40 cellular contexts compared by ENCODE assay signal in genomic region chr1:204186597-204186996, GRCh38. TPM values are rescaled to one million over a fixed set of nuclear protein-coding genes. Genes with fewer than 3 reads are reported as not detected.
"Had no signal": no experiment of that assay in that cellular context is flagged by ENCODE, and none has a peak within 500 bp of the region (broad histone marks: within the 10 kb centered on the region; RNA-seq: fewer than 3 reads in every experiment).

No MANE protein-coding gene starts in this region.

- FAIRE-seq: astrocyte, TTC549 had no signal

- H3K9me3 ChIP-seq: adrenal gland, body of pancreas, breast epithelium had no signal

- H3K36me3 ChIP-seq: adrenal gland, brain microvascular endothelial cell, breast epithelium had no signal

- ATAC-seq: activated CD4-positive, alpha-beta T cell treated with anti-CD3 and anti-CD28 coated beads for 36 hours; activated CD4-positive, CD25-positive, alpha-beta regulatory T cell treated with anti-CD3 and anti-CD28 coated beads, Interleukin-2, amount 50 U/mL, for 24 hours; activated CD8-positive, alpha-beta memory T cell treated with anti-CD3 and anti-CD28 coated beads, Interleukin-2, amount 10 ng/mL, durations not matched to agents 7 days and 5 days; activated CD8-positive, alpha-beta T cell treated with anti-CD3 and anti-CD28 coated beads, Interleukin-2, amount 10 ng/mL, durations not matched to agents 7 days and 5 days; activated naive CD4-positive, alpha-beta T cell treated with anti-CD3 and anti-CD28 coated beads, Interleukin-2, amount 50 U/mL, for 72 hours; activated T-cell treated with anti-CD3 and anti-CD28 coated beads, Interleukin-2, amount 50 U/mL, for 4 hours; activated T-cell treated with anti-CD3 and anti-CD28 coated beads, Interleukin-2, amount 50 U/mL, for 72 hours; activated T-helper 17 cell treated with anti-CD3 and anti-CD28 coated beads, Interleukin-2, amount 50 U/mL, for 72 hours; body of pancreas; WTC11 had no signal

- H3K4me1 ChIP-seq: adrenal gland, body of pancreas, breast epithelium had no signal

- H3K27me3 ChIP-seq: body of pancreas, breast epithelium had no signal

- H3K4me3 ChIP-seq: adrenal gland, body of pancreas, breast epithelium had no signal

- H3K27ac ChIP-seq: adrenal gland, body of pancreas, brain microvascular endothelial cell, breast epithelium, VCaP had no signal

- DNase-seq: activated CD4-positive, alpha-beta memory T cell treated with anti-CD3 and anti-CD28 coated beads, Interleukin-2, amount 10 ng/mL, durations not matched to agents 7 days and 5 days; activated CD4-positive, alpha-beta T cell treated with anti-CD3 and anti-CD28 coated beads for 1 hour; activated CD4-positive, alpha-beta T cell treated with anti-CD3 and anti-CD28 coated beads for 36 hours; activated CD4-positive, alpha-beta T cell treated with anti-CD3 and anti-CD28 coated beads for 48 hours; activated CD4-positive, alpha-beta T cell treated with anti-CD3 and anti-CD28 coated beads, Interleukin-2, amount 10 ng/mL, durations not matched to agents 7 days and 5 days; activated CD4-positive, alpha-beta T cell treated with anti-CD3 and anti-CD28 coated beads, Interleukin-2, amount 50 U/mL, for 48 hours; activated CD4-positive, CD25-positive, alpha-beta regulatory T cell; activated CD8-positive, alpha-beta memory T cell treated with anti-CD3 and anti-CD28 coated beads for 24 hours; activated CD8-positive, alpha-beta memory T cell treated with anti-CD3 and anti-CD28 coated beads, Interleukin-2, amount 10 ng/mL, durations not matched to agents 7 days and 5 days; activated CD8-positive, alpha-beta T cell treated with anti-CD3 and anti-CD28 coated beads, Interleukin-2, amount 10 ng/mL, durations not matched to agents 7 days and 5 days; activated effector memory CD4-positive, alpha-beta T cell treated with anti-CD3 and anti-CD28 coated beads, Interleukin-2, amount 50 U/mL, for 16 hours; activated gamma-delta T cell treated with Interleukin-2 at 50 U/mL for 16 hours; activated naive CD4-positive, alpha-beta T cell; activated naive CD4-positive, alpha-beta T cell treated with anti-CD3 and anti-CD28 coated beads for 36 hours; activated naive CD4-positive, alpha-beta T cell treated with anti-CD3 and anti-CD28 coated beads, Interleukin-2, amount 50 U/mL, for 16 hours; activated naive CD8-positive, alpha-beta T cell treated with anti-CD3 and anti-CD28 coated beads for 36 hours; activated T-cell treated with anti-CD3 and anti-CD28 coated beads for 4 hours; activated T-cell treated with anti-CD3 and anti-CD28 coated beads, Interleukin-2, amount 50 U/mL, for 1 hour; activated T-cell treated with anti-CD3 and anti-CD28 coated beads, Interleukin-2, amount 50 U/mL, for 4 hours; activated T-cell treated with anti-CD3 and anti-CD28 coated beads, Interleukin-2, amount 50 U/mL, for 72 hours; adrenal gland; amniotic stem cell; aorta; body of pancreas; brain microvascular endothelial cell; central memory CD4-positive, alpha-beta T cell; SW 1271; T-helper 1 cell; T-helper 2 cell; T-helper 9 cell had no signal

RNA-seq across cellular contexts. Expression of gene KISS1, which starts 9.7 kb away (rescaled TPM):
- total RNA-seq: activated CD4-positive, alpha-beta memory T cell treated with anti-CD3 and anti-CD28 coated beads, Interleukin-2, amount 10 ng/mL, durations not matched to agents 7 days and 5 days; activated CD4-positive, alpha-beta T cell treated with anti-CD3 and anti-CD28 coated beads for 36 hours; activated CD4-positive, alpha-beta T cell treated with anti-CD3 and anti-CD28 coated beads, Interleukin-2, amount 10 ng/mL, durations not matched to agents 7 days and 5 days; activated CD8-positive, alpha-beta memory T cell treated with anti-CD3 and anti-CD28 coated beads, Interleukin-2, amount 10 ng/mL, durations not matched to agents 7 days and 5 days; activated CD8-positive, alpha-beta T cell treated with anti-CD3 and anti-CD28 coated beads, Interleukin-2, amount 10 ng/mL, durations not matched to agents 7 days and 5 days; activated naive CD4-positive, alpha-beta T cell treated with anti-CD3 and anti-CD28 coated beads for 36 hours; activated naive CD8-positive, alpha-beta T cell treated with anti-CD3 and anti-CD28 coated beads for 36 hours; activated T-cell treated with anti-CD3 and anti-CD28 coated beads, Interleukin-2, amount 50 U/mL, for 4 hours; activated T-cell treated with anti-CD3 and anti-CD28 coated beads, Interleukin-2, amount 50 U/mL, for 72 hours; activated T-helper 1 cell treated with anti-CD3 and anti-CD28 coated beads, Interleukin-12 subunit alpha, Interleukin-12 subunit beta, Interleukin-2, Interleukin-4 antibody, amounts not matched to agents 30 ng/mL and 10 ng/mL and 1 ng/mL, durations not matched to agents 14 hours and 24 hours and 36 hours; activated T-helper 17 cell treated with anti-CD3 and anti-CD28 coated beads, Interleukin-2, amount 50 U/mL, for 72 hours; adrenal gland; aorta; body of pancreas; breast epithelium; cardiac septum had no signal

RNA-seq across cellular contexts. Expression of gene REN, which starts 20.5 kb away (rescaled TPM):
- total RNA-seq: activated CD4-positive, alpha-beta memory T cell treated with anti-CD3 and anti-CD28 coated beads, Interleukin-2, amount 10 ng/mL, durations not matched to agents 7 days and 5 days; activated CD4-positive, alpha-beta T cell treated with anti-CD3 and anti-CD28 coated beads for 36 hours; activated CD4-positive, alpha-beta T cell treated with anti-CD3 and anti-CD28 coated beads, Interleukin-2, amount 10 ng/mL, durations not matched to agents 7 days and 5 days; activated CD8-positive, alpha-beta memory T cell treated with anti-CD3 and anti-CD28 coated beads, Interleukin-2, amount 10 ng/mL, durations not matched to agents 7 days and 5 days; activated CD8-positive, alpha-beta T cell treated with anti-CD3 and anti-CD28 coated beads, Interleukin-2, amount 10 ng/mL, durations not matched to agents 7 days and 5 days; activated naive CD4-positive, alpha-beta T cell treated with anti-CD3 and anti-CD28 coated beads for 36 hours; activated naive CD4-positive, alpha-beta T cell treated with anti-CD3 and anti-CD28 coated beads, Interleukin-2, amount 50 U/mL, for 72 hours; activated naive CD8-positive, alpha-beta T cell treated with anti-CD3 and anti-CD28 coated beads for 36 hours; activated T-cell treated with anti-CD3 and anti-CD28 coated beads, Interleukin-2, amount 50 U/mL, for 4 hours; activated T-cell treated with anti-CD3 and anti-CD28 coated beads, Interleukin-2, amount 50 U/mL, for 72 hours; activated T-helper 1 cell treated with anti-CD3 and anti-CD28 coated beads, Interleukin-12 subunit alpha, Interleukin-12 subunit beta, Interleukin-2, Interleukin-4 antibody, amounts not matched to agents 30 ng/mL and 10 ng/mL and 1 ng/mL, durations not matched to agents 14 hours and 24 hours and 36 hours; activated T-helper 17 cell treated with anti-CD3 and anti-CD28 coated beads, Interleukin-2, amount 50 U/mL, for 72 hours; aorta; astrocyte; body of pancreas; breast epithelium; cardiac septum; WTC11 had no signal
- polyA plus RNA-seq: aorta had no signal

RNA-seq across cellular contexts. Expression of gene GOLT1A, which starts 27.2 kb away (rescaled TPM):
- total RNA-seq: activated CD4-positive, alpha-beta memory T cell treated with anti-CD3 and anti-CD28 coated beads, Interleukin-2, amount 10 ng/mL, durations not matched to agents 7 days and 5 days; activated CD4-positive, alpha-beta T cell treated with anti-CD3 and anti-CD28 coated beads, Interleukin-2, amount 10 ng/mL, durations not matched to agents 7 days and 5 days; activated CD8-positive, alpha-beta memory T cell treated with anti-CD3 and anti-CD28 coated beads, Interleukin-2, amount 10 ng/mL, durations not matched to agents 7 days and 5 days; activated CD8-positive, alpha-beta T cell treated with anti-CD3 and anti-CD28 coated beads, Interleukin-2, amount 10 ng/mL, durations not matched to agents 7 days and 5 days; activated naive CD4-positive, alpha-beta T cell treated with anti-CD3 and anti-CD28 coated beads for 36 hours; activated T-cell treated with anti-CD3 and anti-CD28 coated beads, Interleukin-2, amount 50 U/mL, for 4 hours; activated T-helper 1 cell treated with anti-CD3 and anti-CD28 coated beads, Interleukin-12 subunit alpha, Interleukin-12 subunit beta, Interleukin-2, Interleukin-4 antibody, amounts not matched to agents 30 ng/mL and 10 ng/mL and 1 ng/mL, durations not matched to agents 14 hours and 24 hours and 36 hours; aorta; cardiac septum had no signal

RNA-seq across cellular contexts. Expression of gene ETNK2, which starts 34.8 kb away (rescaled TPM):
- total RNA-seq: activated CD8-positive, alpha-beta memory T cell treated with anti-CD3 and anti-CD28 coated beads, Interleukin-2, amount 10 ng/mL, durations not matched to agents 7 days and 5 days had no signal
